ENCODE assay signal across 2 cellular contexts in genomic region chr21:31604591-31605190, GRCh38.
TF ChIP-seq lines count a peak whose summit lies in the region.

No MANE protein-coding gene starts in this region.

TF ChIP-seq in HCT116, 20 proteins besides CTCF, POLR2A, EP300 and RAD21 (continued from another document):
- no peak for TF ChIP-seq REST (IDR thresholded peaks at IDR 0.05; ENCODE audit: low read depth)
- no peak for TF ChIP-seq JUND (IDR thresholded peaks at IDR 0.05)
- TF ChIP-seq EGR1 (IDR thresholded peaks at IDR 0.05; ENCODE audit: low read depth) = no peak
- TF ChIP-seq SRF (IDR thresholded peaks at IDR 0.05; ENCODE audit: low read depth) = no peak
- TF ChIP-seq CEBPB (IDR thresholded peaks at IDR 0.05; ENCODE audit: low read depth) = no peak
- TF ChIP-seq ZNF274 (IDR thresholded peaks at IDR 0.05; ENCODE audit: low read depth, low read length) = no peak

TF ChIP-seq in GM12878, 131 proteins besides CTCF, POLR2A, EP300 and RAD21 (continued from another document):
- TF ChIP-seq CEBPB (IDR thresholded peaks at IDR 0.05; ENCODE audit: borderline replicate concordance in 1 of 2, low read depth in 2 of 2, low read length in 2 of 2) = no peak
- TF ChIP-seq SREBF1 (IDR thresholded peaks at IDR 0.05; ENCODE audit: low read length) = no peak
- no peak for TF ChIP-seq CREM (IDR thresholded peaks at IDR 0.05; ENCODE audit: low read depth)
- no peak for TF ChIP-seq IKZF2 (IDR thresholded peaks at IDR 0.05)
- TF ChIP-seq, protein P1, sequence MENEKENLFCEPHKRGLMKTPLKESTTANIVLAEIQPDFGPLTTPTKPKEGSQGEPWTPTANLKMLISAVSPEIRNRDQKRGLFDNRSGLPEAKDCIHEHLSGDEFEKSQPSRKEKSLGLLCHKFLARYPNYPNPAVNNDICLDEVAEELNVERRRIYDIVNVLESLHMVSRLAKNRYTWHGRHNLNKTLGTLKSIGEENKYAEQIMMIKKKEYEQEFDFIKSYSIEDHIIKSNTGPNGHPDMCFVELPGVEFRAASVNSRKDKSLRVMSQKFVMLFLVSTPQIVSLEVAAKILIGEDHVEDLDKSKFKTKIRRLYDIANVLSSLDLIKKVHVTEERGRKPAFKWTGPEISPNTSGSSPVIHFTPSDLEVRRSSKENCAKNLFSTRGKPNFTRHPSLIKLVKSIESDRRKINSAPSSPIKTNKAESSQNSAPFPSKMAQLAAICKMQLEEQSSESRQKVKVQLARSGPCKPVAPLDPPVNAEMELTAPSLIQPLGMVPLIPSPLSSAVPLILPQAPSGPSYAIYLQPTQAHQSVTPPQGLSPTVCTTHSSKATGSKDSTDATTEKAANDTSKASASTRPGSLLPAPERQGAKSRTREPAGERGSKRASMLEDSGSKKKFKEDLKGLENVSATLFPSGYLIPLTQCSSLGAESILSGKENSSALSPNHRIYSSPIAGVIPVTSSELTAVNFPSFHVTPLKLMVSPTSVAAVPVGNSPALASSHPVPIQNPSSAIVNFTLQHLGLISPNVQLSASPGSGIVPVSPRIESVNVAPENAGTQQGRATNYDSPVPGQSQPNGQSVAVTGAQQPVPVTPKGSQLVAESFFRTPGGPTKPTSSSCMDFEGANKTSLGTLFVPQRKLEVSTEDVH (IDR thresholded peaks at IDR 0.05; ENCODE audit: low read depth, partially characterized antibody) = no peak
- no peak for TF ChIP-seq SUPT20H (IDR thresholded peaks at IDR 0.05; ENCODE audit: borderline replicate concordance, control insufficient read depth, low read depth, low read length)
- TF ChIP-seq MLLT1 (IDR thresholded peaks at IDR 0.05) = no peak
- no peak for TF ChIP-seq GATAD2B (conservative IDR thresholded peaks at IDR 0.05; ENCODE audit: low read depth)
- peak; percentile 86 for TF ChIP-seq SMC3 (IDR thresholded peaks at IDR 0.05; ENCODE audit: borderline replicate concordance, low read length)
- no peak for TF ChIP-seq HDGF (IDR thresholded peaks at IDR 0.05)
- TF ChIP-seq YY1 (IDR thresholded peaks at IDR 0.05; ENCODE audit: low read depth, low read length) = 0 out of 2 replicates have a peak, but pooled peaks have one; percentile 37
- no peak for TF ChIP-seq RBBP5 (conservative IDR thresholded peaks at IDR 0.05)
- no peak for TF ChIP-seq E2F4 (IDR thresholded peaks at IDR 0.05; ENCODE audit: low read depth, low read length)
